8 cellular contexts compared by ENCODE assay signal in genomic region chr1:34929497-34929852, GRCh38. TPM values are rescaled to one million over a fixed set of nuclear protein-coding genes. Genes with fewer than 3 reads are reported as not detected.
DNase-seq lines count a peak whose midpoint lies in the region; ATAC-seq and TF ChIP-seq lines count a peak whose summit lies in the region.

Gene DLGAP3 (minus strand): TSS chr1:34929650. CDS start chr1:34905383, 24,267 bp downstream.

- H3K27me3 ChIP-seq in BJ (ENCODE audit: control insufficient read depth, insufficient read depth, low read length) (peaks cover 34% of the 10 kb centered on the region), right lobe of liver (peaks cover 4% of the 10 kb centered on the region in 2 donors), vagina (peaks cover 12% of the 10 kb centered on the region)

- peaks cover under 1% of the 10 kb centered on the region for H3K36me3 Mint-ChIP-seq in IgD-negative memory B cell
- no peaks in the 10 kb centered on the region for H3K36me3 Mint-ChIP-seq in activated T-helper 17 cell treated with anti-CD3 and anti-CD28 coated beads, Interleukin-2, amount 50 U/mL, for 72 hours (ENCODE audit: low read depth)

- H3K36me3 ChIP-seq in BJ (ENCODE audit: control insufficient read depth, insufficient read depth, low read length) (no peaks in the 10 kb centered on the region), right lobe of liver (no peaks in the 10 kb centered on the region), vagina (no peaks in the 10 kb centered on the region)

- H3K4me3 ChIP-seq in BJ (ENCODE audit: low read depth, low read length) (peak within 1 kb of the TSS; percentile 2; the same call in 1 of the 2 replicates), right lobe of liver (peak within 1 kb of the TSS in 2 of 3 donors; percentile 28 to 31), vagina (peak within 1 kb of the TSS; percentile 28 to 50)

- ATAC-seq in activated T-helper 17 cell treated with anti-CD3 and anti-CD28 coated beads, Interleukin-2, amount 50 U/mL, for 72 hours (replicated peaks), result peak; percentile 34
- ATAC-seq in right lobe of liver, result peak in 3 of 4 donors; percentile 13 to 27 (median 21)
- ATAC-seq in HG02759 (IDR thresholded peaks at IDR 0.05; ENCODE audit: unreplicated experiment), result no peak
- ATAC-seq in HG02588 (IDR thresholded peaks at IDR 0.05; ENCODE audit: unreplicated experiment), result no peak

- H3K4me1 Mint-ChIP-seq in IgD-negative memory B cell, result peaks cover 0 to 8% (median 4%) of the 10 kb centered on the region in 3 donors
- peaks cover 7% of the 10 kb centered on the region for H3K4me1 Mint-ChIP-seq in activated T-helper 17 cell treated with anti-CD3 and anti-CD28 coated beads, Interleukin-2, amount 50 U/mL, for 72 hours

- no peaks in the 10 kb centered on the region for H3K9me3 Mint-ChIP-seq in IgD-negative memory B cell
- H3K9me3 Mint-ChIP-seq in activated T-helper 17 cell treated with anti-CD3 and anti-CD28 coated beads, Interleukin-2, amount 50 U/mL, for 72 hours, result no peaks in the 10 kb centered on the region

- TF ChIP-seq POLR2A in right lobe of liver (IDR thresholded peaks at IDR 0.05) (no peak), vagina (IDR thresholded peaks at IDR 0.05) (no peak)

- intact Hi-C loops in right lobe of liver (cut with DNase I), result no loop called here
- intact Hi-C loops in vagina (cut with DNase I), result no loop called here

- peak within 1 kb of the TSS; percentile 18 to 98 (median 91) for H3K4me3 Mint-ChIP-seq in IgD-negative memory B cell
- H3K4me3 Mint-ChIP-seq in activated T-helper 17 cell treated with anti-CD3 and anti-CD28 coated beads, Interleukin-2, amount 50 U/mL, for 72 hours, result peak within 1 kb of the TSS; percentile 66

- POLR2A ChIA-PET in BJ (lab: Charles Lee), result no interaction called here

- CTCF ChIA-PET in BJ (lab: Yijun Ruan, JAX), result interaction anchor here (1.0 kb wide), 1 partner anchor 77 kb away, joined by 3 read pairs; no protein-coding TSS in a partner anchor

- H3K4me1 ChIP-seq in right lobe of liver, result peaks cover 0 to 9% (median 0%) of the 10 kb centered on the region in 4 donors
- peaks cover 14% of the 10 kb centered on the region for H3K4me1 ChIP-seq in vagina

- H3K27me3 Mint-ChIP-seq in IgD-negative memory B cell, result peaks cover 31% of the 10 kb centered on the region
- peaks cover 31% of the 10 kb centered on the region for H3K27me3 Mint-ChIP-seq in activated T-helper 17 cell treated with anti-CD3 and anti-CD28 coated beads, Interleukin-2, amount 50 U/mL, for 72 hours

- TF ChIP-seq CTCF in BJ (IDR thresholded peaks at IDR 0.05; ENCODE audit: insufficient read depth, low read depth, low read length), result no peak
- no peak for TF ChIP-seq CTCF in right lobe of liver (IDR thresholded peaks at IDR 0.05)
- TF ChIP-seq CTCF in vagina (IDR thresholded peaks at IDR 0.05), result no peak

- H3K27ac Mint-ChIP-seq in IgD-negative memory B cell, result peak within 1 kb of the TSS in 2 of 3 donors; percentile 6 to 59
- no peak within 1 kb of the TSS for H3K27ac Mint-ChIP-seq in activated T-helper 17 cell treated with anti-CD3 and anti-CD28 coated beads, Interleukin-2, amount 50 U/mL, for 72 hours

- no peaks in the 10 kb centered on the region for H3K9me3 ChIP-seq in right lobe of liver
- H3K9me3 ChIP-seq in vagina, result no peaks in the 10 kb centered on the region

- DNase-seq in BJ (ENCODE audit: low read depth) (no peak), right lobe of liver (no peak), vagina (ENCODE audit: extremely low spot score in 2 of 2) (no peak), NK-92 (lab: John Stamatoyannopoulos, UW; ENCODE audit: unreplicated experiment) (no peak)

- WGBS in right lobe of liver (ENCODE audit: insufficient coverage, low coverage, low lambda C conversion rate, missing lambda C conversion rate), result 0% methylated on average over 6 of the region's 50 CpGs

- H3K27ac ChIP-seq in right lobe of liver (no peak within 1 kb of the TSS), vagina (no peak within 1 kb of the TSS)

RNA-seq across cellular contexts. Expression of gene DLGAP3, which starts in this region (rescaled TPM):
- polyA plus RNA-seq in BJ (2011; rRNA removed) (not detected in 2 replicates), IgD-negative memory B cell (0.33 TPM)
- polyA minus RNA-seq in BJ (2011; rRNA and poly(A)+ RNA removed), result not detected in 2 replicates
- total RNA-seq in activated T-helper 17 cell treated with anti-CD3 and anti-CD28 coated beads, Interleukin-2, amount 50 U/mL, for 72 hours, result 1 to 10 TPM; 1.3 TPM
- total RNA-seq in right lobe of liver (under 1 TPM in 2 of 6 experiments, not detected in 4; 0.07 to 0.13 TPM), vagina (not detected)

Comparison
In these comparisons a context has a peak if more than half of its experiments do, and no peak if none do; other contexts are left out.
1. Peak in ATAC-seq and H3K4me3 ChIP-seq in right lobe of liver; RNA of the gene not detected or under 1 TPM.